15 cellular contexts compared by ENCODE assay signal in genomic region chr1:16203550-16203949, GRCh38. TPM values are rescaled to one million over a fixed set of nuclear protein-coding genes. Genes with fewer than 3 reads are reported as not detected.
DNase-seq lines count a peak whose midpoint lies in the region; ATAC-seq and TF ChIP-seq lines count a peak whose summit lies in the region.
"Had no signal": no experiment of that assay in that cellular context is flagged by ENCODE, and none has a peak within 500 bp of the region (broad histone marks: within the 10 kb centered on the region; RNA-seq: fewer than 3 reads in every experiment).

No MANE protein-coding gene starts in this region.

- H3K79me2 ChIP-seq in H9 (ENCODE audit: insufficient read depth, low read length), result no peaks in the 10 kb centered on the region; the same call in 1 of the 2 replicates

- H3K27me3 Mint-ChIP-seq in CD4-positive, CD25-positive, alpha-beta regulatory T cell, result no peaks in the 10 kb centered on the region
- H3K27me3 Mint-ChIP-seq in H9 (ENCODE audit: low read depth) (no peaks in the 10 kb centered on the region), endothelial cell (ENCODE audit: unreplicated experiment) (peaks cover 12% of the 10 kb centered on the region)
- H3K27me3 Mint-ChIP-seq: IgD-negative memory B cell had no signal

- H3K36me3 ChIP-seq in A673 (ENCODE audit: insufficient read depth, low read length, poor library complexity, severe bottlenecking) (no peaks in the 10 kb centered on the region), aorta (ENCODE audit: control insufficient read depth in 1 of 2, insufficient read depth in 2 of 2, low read length in 1 of 2) (no peaks in the 10 kb centered on the region)
- peaks cover 9% of the 10 kb centered on the region for H3K36me3 ChIP-seq in CD4-positive, CD25-positive, alpha-beta regulatory T cell (ENCODE audit: control insufficient read depth, insufficient read depth, low read length)

- H2BK120ac ChIP-seq in H9 (ENCODE audit: low read depth, low read length, poor library complexity, severe bottlenecking), result no peak overlapping the region

- H2BK20ac ChIP-seq in H9 (ENCODE audit: low read depth, low read length, poor library complexity, severe bottlenecking), result no peak overlapping the region

- H3K9ac ChIP-seq in H9 (ENCODE audit: extremely low read depth, insufficient read length, low read length), result no peak overlapping the region

- no peaks in the 10 kb centered on the region for H4K20me1 ChIP-seq in H9 (ENCODE audit: control insufficient read depth, insufficient read depth, insufficient read length)

- H3K14ac ChIP-seq in H9 (ENCODE audit: insufficient read depth, low read length), result no peak overlapping the region

- H3T11ph ChIP-seq in H9 (ENCODE audit: low read length), result no peak overlapping the region

- H2BK12ac ChIP-seq in H9 (ENCODE audit: insufficient read length, low read depth, low read length), result no peak overlapping the region

- H3K23me2 ChIP-seq in H9 (ENCODE audit: insufficient read length, low read depth, low read length, poor library complexity, severe bottlenecking), result peaks cover 10% of the 10 kb centered on the region

- H4K91ac ChIP-seq in H9 (ENCODE audit: insufficient read length, low read depth, low read length), result no peak overlapping the region

- H3K9me3 ChIP-seq in A673 (ENCODE audit: low read depth, low read length, poor library complexity, severe bottlenecking), result no peaks in the 10 kb centered on the region
- no peaks in the 10 kb centered on the region for H3K9me3 ChIP-seq in CD4-positive, CD25-positive, alpha-beta regulatory T cell (ENCODE audit: control insufficient read depth in 2 of 2, low read length in 2 of 2)
- H3K9me3 ChIP-seq in H9 (ENCODE audit: control insufficient read depth, low read depth, low read length), result no peaks in the 10 kb centered on the region
- no peaks in the 10 kb centered on the region for H3K9me3 ChIP-seq in aorta (ENCODE audit: control insufficient read depth, low read length)
- H3K9me3 ChIP-seq: Caco-2 had no signal

- H3K27ac ChIP-seq in A673 (ENCODE audit: low read depth, low read length, poor library complexity, severe bottlenecking), result no peak overlapping the region
- H3K27ac ChIP-seq in CD4-positive, CD25-positive, alpha-beta regulatory T cell (ENCODE audit: insufficient read depth, low read length, poor library complexity, severe bottlenecking), result no peak overlapping the region
- no peak overlapping the region for H3K27ac ChIP-seq in H9 (ENCODE audit: insufficient read length, low read depth, low read length)
- H3K27ac ChIP-seq in aorta (ENCODE audit: low read depth in 1 of 2, low read length in 2 of 2), result no peak overlapping the region
- H3K27ac ChIP-seq: C4-2B had no signal

- no peaks in the 10 kb centered on the region for H3K79me1 ChIP-seq in H9 (ENCODE audit: insufficient read depth, low read depth, low read length, poor library complexity, severe bottlenecking)

- POLR2A ChIA-PET in A673 (lab: Charles Lee; ENCODE audit: low non-redundant PET), result no interaction called here

- WGBS in H9 (ENCODE audit: extremely low coverage, insufficient read length, low lambda C conversion rate), result no CpG with 5 or more reads among the region's 3 CpGs
- WGBS in aorta, 2 donors, result 48 to 60% methylated on average over 3 of the region's 3 CpGs

- no peak overlapping the region for H3K56ac ChIP-seq in H9 (ENCODE audit: insufficient read length, low read depth, low read length)

- peaks cover 9% of the 10 kb centered on the region for H3K4me1 ChIP-seq in A673 (ENCODE audit: insufficient read depth, low read length, poor library complexity, severe bottlenecking)
- H3K4me1 ChIP-seq in CD4-positive, CD25-positive, alpha-beta regulatory T cell (ENCODE audit: control insufficient read depth, insufficient read depth, low read length, poor library complexity, severe bottlenecking), result peaks cover 14% of the 10 kb centered on the region
- no peaks in the 10 kb centered on the region for H3K4me1 ChIP-seq in H9 (ENCODE audit: insufficient read depth, low read length)
- no peaks in the 10 kb centered on the region for H3K4me1 ChIP-seq in aorta (ENCODE audit: control insufficient read depth in 1 of 2, insufficient read depth in 2 of 2, low read length in 2 of 2)

- DNase-seq in A673 (ENCODE audit: low spot score) (no peak), H9 (no peak), endothelial cell (ENCODE audit: low spot score) (no peak), NCI-H146 (lab: John Stamatoyannopoulos, UW) (no peak), aorta (no peak), kidney glomerular epithelial cell (lab: John Stamatoyannopoulos, UW) (no peak)
- no peak for DNase-seq in CD4-positive, CD25-positive, alpha-beta regulatory T cell
- no peak for DNase-seq in stimulated activated CD4-positive, alpha-beta T cell treated with anti-CD3 and anti-CD28 coated beads, Interleukin-2, amount 100 ng/mL, for 48 hours
- DNase-seq: AML-193, Caco-2, KBM-7 had no signal

- H2BK5ac ChIP-seq in H9 (ENCODE audit: insufficient read length, low read length), result no peak overlapping the region

- H3K4me3 ChIP-seq in A673 (ENCODE audit: low read depth, low read length, poor library complexity, severe bottlenecking) (no peak overlapping the region), aorta (ENCODE audit: low read length in 2 of 2) (no peak overlapping the region)
- no peak overlapping the region for H3K4me3 ChIP-seq in CD4-positive, CD25-positive, alpha-beta regulatory T cell (ENCODE audit: low read depth, low read length)
- H3K4me3 ChIP-seq: GM23338 had no signal

- H2AFZ ChIP-seq in H9 (ENCODE audit: low read length), result no peak overlapping the region
- H2AFZ ChIP-seq: GM23338 had no signal

- H3K18ac ChIP-seq in H9 (ENCODE audit: insufficient read length, low read depth, low read length), result no peak overlapping the region

- no peak overlapping the region for H3K23ac ChIP-seq in H9 (ENCODE audit: insufficient read length, low read depth, low read length)

- intact Hi-C loops in A673 (cut with micrococcal nuclease; ENCODE audit: unreplicated experiment), result loop anchor here (10.0 kb wide), 1 partner anchor 161 kb away; the partner anchor contains the start of gene SZRD1
- intact Hi-C loops in aorta (cut with DNase I), result no loop called here

- H3K9me3 Mint-ChIP-seq in CD4-positive, CD25-positive, alpha-beta regulatory T cell, result no peaks in the 10 kb centered on the region
- no peaks in the 10 kb centered on the region for H3K9me3 Mint-ChIP-seq in H9
- H3K9me3 Mint-ChIP-seq in endothelial cell (ENCODE audit: unreplicated experiment), result no peaks in the 10 kb centered on the region
- H3K9me3 Mint-ChIP-seq: GM23338, IgD-negative memory B cell had no signal

- peak overlapping the region in 2 of 3 donors; percentile 47 to 48 for H3K27ac Mint-ChIP-seq in CD4-positive, CD25-positive, alpha-beta regulatory T cell
- peak overlapping the region in 2 of 3 experiments; percentile 5 to 36; a peak in 3 of 7 replicates for H3K27ac Mint-ChIP-seq in H9
- H3K27ac Mint-ChIP-seq in endothelial cell (ENCODE audit: unreplicated experiment), result peak overlapping the region; percentile 2
- H3K27ac Mint-ChIP-seq: GM23338 had no signal

- H3K4me1 Mint-ChIP-seq in CD4-positive, CD25-positive, alpha-beta regulatory T cell, result peaks cover 0 to 18% (median 13%) of the 10 kb centered on the region in 4 donors
- H3K4me1 Mint-ChIP-seq in H9, result peaks cover 7 to 17% of the 10 kb centered on the region in 2 experiments
- H3K4me1 Mint-ChIP-seq in endothelial cell (ENCODE audit: unreplicated experiment), result peaks cover 8% of the 10 kb centered on the region

- H2BK15ac ChIP-seq in H9 (ENCODE audit: low read depth, low read length), result no peak overlapping the region

- peaks cover 16% of the 10 kb centered on the region for H3K36me3 Mint-ChIP-seq in CD4-positive, CD25-positive, alpha-beta regulatory T cell
- H3K36me3 Mint-ChIP-seq in H9 (ENCODE audit: insufficient read depth in 1 of 3, low read depth in 3 of 3) (peaks cover 11 to 50% (median 19%) of the 10 kb centered on the region in 3 experiments; a peak in 6 of 7 replicates), endothelial cell (ENCODE audit: low read depth, unreplicated experiment) (peaks cover 13% of the 10 kb centered on the region)
- H3K36me3 Mint-ChIP-seq: IgD-negative memory B cell had no signal

- TSS peak; percentile 19 for BruUV-seq in A673 (replicated peaks; lab: Mats Ljungman, UMichigan)

- no peak overlapping the region for H3K4ac ChIP-seq in H9 (ENCODE audit: low read depth, low read length)

- H3K4me3 Mint-ChIP-seq in CD4-positive, CD25-positive, alpha-beta regulatory T cell, result no peak overlapping the region
- H3K4me3 Mint-ChIP-seq in H9, result no peak overlapping the region
- peak overlapping the region; percentile 15 for H3K4me3 Mint-ChIP-seq in endothelial cell (ENCODE audit: unreplicated experiment)
- H3K4me3 Mint-ChIP-seq: GM23338 had no signal

- H4K5ac ChIP-seq in H9 (ENCODE audit: insufficient read length, low read depth, low read length), result no peak overlapping the region

- H3K27me3 ChIP-seq in A673 (replicated peaks; ENCODE audit: insufficient read depth, low read depth, low read length, poor library complexity) (no peaks in the 10 kb centered on the region), H9 (ENCODE audit: insufficient read depth, low read length) (no peaks in the 10 kb centered on the region), aorta (ENCODE audit: control insufficient read depth in 1 of 2, insufficient read depth in 2 of 2, low read length in 1 of 2) (no peaks in the 10 kb centered on the region)
- H3K27me3 ChIP-seq in CD4-positive, CD25-positive, alpha-beta regulatory T cell (ENCODE audit: control insufficient read depth, insufficient read depth, low read length), result no peaks in the 10 kb centered on the region

- CTCF ChIA-PET in A673 (lab: Charles Lee), result no interaction called here

- TF ChIP-seq CTCF in A673 (conservative IDR thresholded peaks at IDR 0.05; ENCODE audit: low read depth, low read length), result no peak
- TF ChIP-seq CTCF in H9 (conservative IDR thresholded peaks at IDR 0.05), result no peak
- TF ChIP-seq CTCF in endothelial cell (IDR thresholded peaks at IDR 0.05; ENCODE audit: unreplicated experiment), result no peak

- no peak overlapping the region for H3K4me2 ChIP-seq in H9 (ENCODE audit: insufficient read depth, insufficient read length, low read length)
- H3K4me2 ChIP-seq: GM23338 had no signal

- no peak overlapping the region for H4K8ac ChIP-seq in H9 (replicated peaks; ENCODE audit: insufficient read length, low read depth, low read length)

- ATAC-seq in CD4-positive, CD25-positive, alpha-beta regulatory T cell (ENCODE audit: low read depth in 2 of 2), result no peak
- ATAC-seq in aorta (ENCODE audit: low FRiP score), result no peak
- ATAC-seq: GM23338, HepG2 had no signal

- no peak overlapping the region for H2AK5ac ChIP-seq in H9 (ENCODE audit: insufficient read length, low read length)

RNA-seq across cellular contexts. Expression of gene ARHGEF19, which starts 8.9 kb away (rescaled TPM):
- 5.2 and 5.8 TPM in 2 replicates for total RNA-seq in A673 (2021)
- 10.4 TPM for total RNA-seq in CD4-positive, CD25-positive, alpha-beta regulatory T cell
- polyA plus RNA-seq in CD4-positive, CD25-positive, alpha-beta regulatory T cell, result 1 to 10 TPM; 5.6 to 8.5 (median 8.1) TPM
- total RNA-seq in H9 (2021), result 18.5 and 21.1 TPM in 2 replicates
- 14.0 TPM for total RNA-seq in endothelial cell (ENCODE audit: unreplicated experiment)
- total RNA-seq in aorta, result 1 to 10 TPM; 7.1 to 8.6 TPM
- 10 to 100 TPM in 1 of 2 donors, 1 to 10 TPM in 1; 3.3 to 19.7 TPM for polyA plus RNA-seq in aorta

RNA-seq across cellular contexts. Expression of gene CPLANE2, which starts 33.4 kb away (rescaled TPM):
- total RNA-seq in A673 (2021) (5.5 and 7.6 TPM in 2 replicates), H9 (2021) (6.3 and 7.7 TPM in 2 replicates), endothelial cell (ENCODE audit: unreplicated experiment) (3.6 TPM), aorta (1 to 10 TPM; 2.6 to 6.4 TPM)
- 7.5 TPM for total RNA-seq in CD4-positive, CD25-positive, alpha-beta regulatory T cell
- polyA plus RNA-seq in CD4-positive, CD25-positive, alpha-beta regulatory T cell, result 1 to 10 TPM; 1.2 to 3.3 (median 1.4) TPM
- 1 to 10 TPM; 1.9 to 3.2 TPM for polyA plus RNA-seq in aorta

RNA-seq across cellular contexts. Expression of gene EPHA2, which starts 47.7 kb away (rescaled TPM):
- 70.5 and 91.6 TPM in 2 replicates for total RNA-seq in A673 (2021)
- not detected for total RNA-seq in CD4-positive, CD25-positive, alpha-beta regulatory T cell
- polyA plus RNA-seq in CD4-positive, CD25-positive, alpha-beta regulatory T cell, result not detected
- 32.8 and 33.1 TPM in 2 replicates for total RNA-seq in H9 (2021)
- 109 TPM for total RNA-seq in endothelial cell (ENCODE audit: unreplicated experiment)
- 10 to 100 TPM; 25.2 to 25.9 TPM for total RNA-seq in aorta
- polyA plus RNA-seq in aorta, result 1 to 10 TPM; 5.4 to 6.3 TPM
- polyA plus RNA-seq: IgD-negative memory B cell had no signal

Comparison
In these comparisons a context has a peak if more than half of its experiments do, and no peak if none do; other contexts are left out.
1. RNA of gene EPHA2, which starts 47.7 kb away (total RNA-seq): 109 TPM in endothelial cell (single experiment), 70.5 to 91.6 TPM in A673, 32.8 to 33.1 TPM in H9 and 25.2 to 25.9 TPM in aorta; not detected in CD4-positive, CD25-positive, alpha-beta regulatory T cell (single experiment); every median in the first group is over 10 times any median in the second.
2. Peak in every context shown above with its lines, with median percentiles within 50 percentile points of each other: H3K27ac Mint-ChIP-seq.